In genomic region chr11:14423633-14424032, GRCh38 we compare ENCODE assay signal across 18 cellular contexts.
DNase-seq lines count a peak whose midpoint lies in the region; ATAC-seq, FAIRE-seq and TF ChIP-seq lines count a peak whose summit lies in the region.
"Had no signal": no experiment of that assay in that cellular context is flagged by ENCODE, and none has a peak within 500 bp of the region (broad histone marks: within the 10 kb centered on the region; RNA-seq: fewer than 3 reads in every experiment).

No MANE protein-coding gene starts in this region.

- no peaks in the 10 kb centered on the region for H3K27me3 ChIP-seq in HepG2 (ENCODE audit: control insufficient read depth in 1 of 2, insufficient read depth in 2 of 2, low read length in 2 of 2)
- no peaks in the 10 kb centered on the region for H3K27me3 ChIP-seq in right lobe of liver
- H3K27me3 ChIP-seq: upper lobe of left lung had no signal

- no peak for ATAC-seq in HepG2
- no peak for ATAC-seq in right lobe of liver
- ATAC-seq in activated CD8-positive, alpha-beta T cell treated with anti-CD3 and anti-CD28 coated beads for 36 hours: no peak
- ATAC-seq in GM18502 (IDR thresholded peaks at IDR 0.05; ENCODE audit: poor library complexity, unreplicated experiment): no peak

- in situ Hi-C loops in HepG2 (cut with HindIII; ENCODE audit: extremely low pct_ligation_motif_present, low pct_unique_long_range_greater_than_20kb): no loop called here

- H3K4me1 ChIP-seq in HepG2 (ENCODE audit: insufficient read depth, low read length) (peaks cover 25% of the 10 kb centered on the region), right lobe of liver (no peaks in the 10 kb centered on the region)

- peaks cover 8% of the 10 kb centered on the region for H3K4me1 Mint-ChIP-seq in activated CD8-positive, alpha-beta T cell treated with anti-CD3 and anti-CD28 coated beads for 36 hours (ENCODE audit: low read depth)
- H3K4me1 Mint-ChIP-seq: nephron had no signal

- H3K27ac Mint-ChIP-seq in activated CD8-positive, alpha-beta T cell treated with anti-CD3 and anti-CD28 coated beads for 36 hours: no peak overlapping the region
- H3K27ac Mint-ChIP-seq: activated CD4-positive, alpha-beta T cell treated with anti-CD3 and anti-CD28 coated beads, Interleukin-2, amount 10 ng/mL, durations not matched to agents 24 days and 14 days; nephron had no signal

- no peak for TF ChIP-seq RAD21 in HepG2 (CRISPR knock-in tag; IDR thresholded peaks at IDR 0.05)

- CTCF ChIA-PET in HepG2 (lab: Yijun Ruan, JAX; ENCODE audit: low intra/inter-chr PET ratio, low total read pairs): no interaction called here
- CTCF ChIA-PET in activated CD8-positive, alpha-beta T cell treated with anti-CD3 and anti-CD28 coated beads for 36 hours (lab: Charles Lee): interaction anchor here (2.1 kb wide), 1 partner anchor 10 kb away, joined by 6 read pairs; no protein-coding TSS in a partner anchor

- TF ChIP-seq POLR2A in HepG2 (IDR thresholded peaks at IDR 0.05; ENCODE audit: insufficient read depth in 1 of 2, low read depth in 2 of 2, low read length in 2 of 2) (no peak), right lobe of liver (IDR thresholded peaks at IDR 0.05) (no peak)

- POLR2A ChIA-PET in HepG2 (lab: Yijun Ruan, JAX): no interaction called here
- POLR2A ChIA-PET in activated CD8-positive, alpha-beta T cell treated with anti-CD3 and anti-CD28 coated beads for 36 hours (lab: Charles Lee): interaction anchor here (2.2 kb wide), 1 partner anchor 15 kb away, joined by 7 read pairs; no protein-coding TSS in a partner anchor

- H3K27me3 Mint-ChIP-seq in activated CD8-positive, alpha-beta T cell treated with anti-CD3 and anti-CD28 coated beads for 36 hours: no peaks in the 10 kb centered on the region
- H3K27me3 Mint-ChIP-seq: activated CD4-positive, alpha-beta T cell treated with anti-CD3 and anti-CD28 coated beads, Interleukin-2, amount 10 ng/mL, durations not matched to agents 24 days and 14 days had no signal

- intact Hi-C loops in HepG2 (cut with micrococcal nuclease; ENCODE audit: unreplicated experiment) (no loop called here), right lobe of liver (cut with DNase I) (no loop called here)
- intact Hi-C loops in activated CD8-positive, alpha-beta T cell treated with anti-CD3 and anti-CD28 coated beads for 36 hours (cut with micrococcal nuclease): no loop called here

- no peak overlapping the region for H3K4me2 ChIP-seq in HepG2 (ENCODE audit: low read depth, low read length)

- TF ChIP-seq EP300 in HepG2 (IDR thresholded peaks at IDR 0.05; ENCODE audit: low read depth in 2 of 2, low read length in 2 of 2) (no peak), HepG2 (CRISPR knock-in tag; IDR thresholded peaks at IDR 0.05; ENCODE audit: borderline replicate concordance) (no peak)

- no peak overlapping the region for H3K4me3 Mint-ChIP-seq in activated CD8-positive, alpha-beta T cell treated with anti-CD3 and anti-CD28 coated beads for 36 hours
- H3K4me3 Mint-ChIP-seq: activated CD4-positive, alpha-beta T cell treated with anti-CD3 and anti-CD28 coated beads, Interleukin-2, amount 10 ng/mL, durations not matched to agents 24 days and 14 days; nephron had no signal

- H3K79me2 ChIP-seq in HepG2 (ENCODE audit: insufficient read depth, low read length): no peaks in the 10 kb centered on the region

- no peaks in the 10 kb centered on the region for H3K9me3 Mint-ChIP-seq in activated CD8-positive, alpha-beta T cell treated with anti-CD3 and anti-CD28 coated beads for 36 hours
- H3K9me3 Mint-ChIP-seq: activated CD4-positive, alpha-beta T cell treated with anti-CD3 and anti-CD28 coated beads, Interleukin-2, amount 10 ng/mL, durations not matched to agents 24 days and 14 days; nephron had no signal

- H3K36me3 Mint-ChIP-seq in activated CD8-positive, alpha-beta T cell treated with anti-CD3 and anti-CD28 coated beads for 36 hours (ENCODE audit: low read depth): no peaks in the 10 kb centered on the region

- H3K36me3 ChIP-seq in HepG2 (replicated peaks in 1 of 2; ENCODE audit: control insufficient read depth in 1 of 2, insufficient read depth in 2 of 2, low read length in 2 of 2) (no peaks in the 10 kb centered on the region), right lobe of liver (no peaks in the 10 kb centered on the region)
- H3K36me3 ChIP-seq: upper lobe of left lung had no signal

- DNase-seq in HepG2 (ENCODE audit: low spot score): peak; percentile 53
- DNase-seq in right lobe of liver: no peak
- DNase-seq in SKM-1 treated with dmso at 0.1 percent for 144 hours (lab: John Stamatoyannopoulos, UW; ENCODE audit: unreplicated experiment): peak; percentile 17
- peak; percentile 70 to 74 for DNase-seq in foreskin fibroblast
- no peak for DNase-seq in activated CD8-positive, alpha-beta T cell treated with anti-CD3 and anti-CD28 coated beads for 36 hours
- no peak for DNase-seq in NCI-H1694 treated with DMSO at 0.1 percent for 48 hours (lab: John Stamatoyannopoulos, UW)
- DNase-seq in CD1c-positive myeloid dendritic cell (ENCODE audit: extremely low spot score): no peak
- DNase-seq: activated CD4-positive, alpha-beta T cell treated with anti-CD3 and anti-CD28 coated beads, Interleukin-2, amount 10 ng/mL, durations not matched to agents 24 days and 14 days; activated gamma-delta T cell treated with Interleukin-2 at 50 U/mL for 16 hours; foreskin melanocyte; GDM1; NCI-H1092 treated with DMSO at 0.1 percent for 48 hours; NCI-H748 treated with DMSO at 0.1 percent for 48 hours; small intestine; T-helper 1 cell; upper lobe of left lung had no signal

- WGBS in HepG2 (ENCODE audit: low lambda C conversion rate): 5% methylated on average over 2 of the region's 2 CpGs
- 56% methylated on average over 2 of the region's 2 CpGs for WGBS in right lobe of liver (ENCODE audit: insufficient coverage, low coverage, low lambda C conversion rate, missing lambda C conversion rate)

- H3K27ac ChIP-seq in HepG2 (ENCODE audit: extremely low read length, insufficient read depth, low read length) (no peak overlapping the region), right lobe of liver (no peak overlapping the region)
- H3K27ac ChIP-seq: upper lobe of left lung had no signal

- H3K9ac ChIP-seq in HepG2 (ENCODE audit: insufficient read depth, low read depth, low read length): no peak overlapping the region

- H2AFZ ChIP-seq in HepG2 (ENCODE audit: low read length): no peak overlapping the region

- H3K4me3 ChIP-seq in HepG2 (replicated peaks in 1 of 3; ENCODE audit: insufficient read depth in 1 of 3, low read depth in 2 of 3, low read length in 3 of 3) (no peak overlapping the region), right lobe of liver (no peak overlapping the region), foreskin fibroblast (ENCODE audit: low read depth in 1 of 2, low read length in 2 of 2) (no peak overlapping the region)
- H3K4me3 ChIP-seq: upper lobe of left lung had no signal

- H3K9me3 ChIP-seq in HepG2 (ENCODE audit: low read length): no peaks in the 10 kb centered on the region
- H3K9me3 ChIP-seq in right lobe of liver: no peaks in the 10 kb centered on the region
- H3K9me3 ChIP-seq: upper lobe of left lung had no signal

- no TSS peak for BruUV-seq in HepG2 (replicated peaks; lab: Mats Ljungman, UMichigan)

- FAIRE-seq in HepG2 (lab: Jason Lieb, UNC): no peak
- FAIRE-seq: small intestine had no signal

- TF ChIP-seq CTCF in HepG2 (CRISPR knock-in tag; IDR thresholded peaks at IDR 0.05): no peak
- TF ChIP-seq CTCF in right lobe of liver (IDR thresholded peaks at IDR 0.05): no peak
- no peak for TF ChIP-seq CTCF in foreskin fibroblast (IDR thresholded peaks at IDR 0.05; ENCODE audit: low read depth, low read length)
- no peak for TF ChIP-seq CTCF in activated CD8-positive, alpha-beta T cell treated with anti-CD3 and anti-CD28 coated beads for 36 hours (IDR thresholded peaks at IDR 0.05)

- H4K20me1 ChIP-seq in HepG2 (ENCODE audit: insufficient read depth, low read length): no peaks in the 10 kb centered on the region

TF ChIP-seq in HepG2, 621 proteins besides CTCF, POLR2A, EP300 and RAD21 (continues in another document):
- no peak for TF ChIP-seq PRPF4 (IDR thresholded peaks at IDR 0.05; ENCODE audit: low read depth, low read length, poor library complexity, severe bottlenecking)
- TF ChIP-seq POGK (CRISPR knock-in tag; conservative IDR thresholded peaks at IDR 0.05): no peak
- no peak for TF ChIP-seq FOSL2 (CRISPR knock-in tag; IDR thresholded peaks at IDR 0.05)
- no peak for TF ChIP-seq ARNTL (CRISPR knock-in tag; IDR thresholded peaks at IDR 0.05)
- no peak for TF ChIP-seq ZBTB8A (CRISPR knock-in tag; IDR thresholded peaks at IDR 0.05; ENCODE audit: borderline replicate concordance, low read depth)
- TF ChIP-seq ZNF232 (CRISPR knock-in tag; IDR thresholded peaks at IDR 0.05; ENCODE audit: borderline replicate concordance): no peak
- TF ChIP-seq ZBTB25 (CRISPR knock-in tag; IDR thresholded peaks at IDR 0.05): no peak
- 0 out of 2 replicates have a peak, but pooled peaks have one; percentile 15 for TF ChIP-seq TCF7 (IDR thresholded peaks at IDR 0.05; ENCODE audit: low read depth)
- no peak for TF ChIP-seq ZNF350 (CRISPR knock-in tag; IDR thresholded peaks at IDR 0.05; ENCODE audit: borderline replicate concordance, low read depth)

Comparison
In these comparisons a context has a peak if more than half of its experiments do, and no peak if none do; other contexts are left out.
1. DNase-seq: peak in HepG2 (single experiment), SKM-1 treated with dmso at 0.1 percent for 144 hours (single experiment) and foreskin fibroblast (2 of 2); none in right lobe of liver (0 of 3), activated CD8-positive, alpha-beta T cell treated with anti-CD3 and anti-CD28 coated beads for 36 hours (single experiment), NCI-H1694 treated with DMSO at 0.1 percent for 48 hours (single experiment) and CD1c-positive myeloid dendritic cell (single experiment).